In the genomic region with DNA sequence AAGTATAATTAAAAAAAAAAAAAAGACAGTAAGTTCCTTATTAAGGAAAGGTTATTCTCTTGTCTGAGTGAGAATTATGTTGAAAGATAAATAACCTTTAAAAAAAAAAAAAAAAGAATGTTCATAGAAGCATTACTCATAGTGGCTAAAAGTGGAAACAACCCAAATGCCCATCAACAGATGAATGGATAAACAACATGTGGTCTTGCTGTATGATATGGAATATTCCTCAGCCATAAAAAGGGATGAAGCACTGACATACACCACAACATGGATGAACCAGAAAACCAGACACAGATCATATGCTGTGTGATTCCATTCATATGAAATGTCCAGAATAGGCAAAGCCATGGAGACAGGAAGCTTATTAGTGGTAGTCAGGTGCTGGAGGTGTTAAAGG, we compare ENCODE assay signal across 27 cellular contexts. TPM values are rescaled to one million over a fixed set of nuclear protein-coding genes. Genes with fewer than 3 reads are reported as not detected.
"Had no signal": no experiment of that assay in that cellular context is flagged by ENCODE, and none has a peak within 500 bp of the region (broad histone marks: within the 10 kb centered on the region; RNA-seq: fewer than 3 reads in every experiment).

No MANE protein-coding gene starts in this region.

- H3K4me1 ChIP-seq: neural progenitor cell, uterus had no signal

- H3K4me2 ChIP-seq: neural progenitor cell had no signal

- H3K27me3 ChIP-seq: body of pancreas, neural progenitor cell, testis had no signal

- H3K9ac ChIP-seq: neural progenitor cell had no signal

- FAIRE-seq: kidney had no signal

- H3K9me3 ChIP-seq: body of pancreas, spleen, testis, uterus had no signal

- DNase-seq: activated CD4-positive, alpha-beta T cell treated with anti-CD3 and anti-CD28 coated beads, Interleukin-2, amount 10 ng/mL, durations not matched to agents 24 days and 14 days; activated CD8-positive, alpha-beta memory T cell treated with anti-CD3 and anti-CD28 coated beads, Interleukin-2, amount 10 ng/mL, durations not matched to agents 7 days and 5 days; activated CD8-positive, alpha-beta T cell treated with anti-CD3 and anti-CD28 coated beads for 36 hours; activated gamma-delta T cell; activated naive CD4-positive, alpha-beta T cell treated with anti-CD3 and anti-CD28 coated beads, Interleukin-2, amount 50 U/mL, for 16 hours; activated naive CD8-positive, alpha-beta T cell treated with anti-CD3 and anti-CD28 coated beads, Interleukin-2, amount 50 U/mL, for 24 hours; activated T-cell treated with anti-CD3 and anti-CD28 coated beads for 4 hours; anterior cingulate cortex; body of pancreas; caudate nucleus; dermis blood vessel endothelial cell; effector CD8-positive, alpha-beta T cell; erythroblast; kidney; naive thymus-derived CD8-positive, alpha-beta T cell; spleen; stimulated activated CD4-positive, alpha-beta T cell treated with anti-CD3 and anti-CD28 coated beads, Interleukin-4, amount 100 ng/mL, for 1 hour; stimulated activated naive CD4-positive, alpha-beta T cell; testis; trophoblast cell; uterus had no signal

- ATAC-seq: activated CD8-positive, alpha-beta memory T cell treated with anti-CD3 and anti-CD28 coated beads, Interleukin-2, amount 10 ng/mL, durations not matched to agents 7 days and 5 days; activated CD8-positive, alpha-beta T cell treated with anti-CD3 and anti-CD28 coated beads for 36 hours; activated naive CD8-positive, alpha-beta T cell treated with anti-CD3 and anti-CD28 coated beads, Interleukin-2, amount 50 U/mL, for 24 hours; body of pancreas; left lobe of liver; naive thymus-derived CD8-positive, alpha-beta T cell; sciatic nerve had no signal

- H2AFZ ChIP-seq: neural progenitor cell had no signal

- H3K36me3 ChIP-seq: neural progenitor cell, spleen, uterus had no signal

- H3K4me3 ChIP-seq: body of pancreas, lung, neural progenitor cell, spleen, testis, uterus had no signal

- H3K27ac ChIP-seq: body of pancreas, neural progenitor cell, spleen, testis, uterus had no signal

RNA-seq across cellular contexts. Expression of a gene that starts 39.9 kb away (rescaled TPM):
- total RNA-seq: body of pancreas had no signal

RNA-seq across cellular contexts. Expression of a gene that starts 51.1 kb away (rescaled TPM):
- total RNA-seq: activated CD4-positive, alpha-beta T cell treated with anti-CD3 and anti-CD28 coated beads, Interleukin-2, amount 10 ng/mL, durations not matched to agents 24 days and 14 days; activated CD8-positive, alpha-beta memory T cell treated with anti-CD3 and anti-CD28 coated beads, Interleukin-2, amount 10 ng/mL, durations not matched to agents 7 days and 5 days; activated CD8-positive, alpha-beta T cell treated with anti-CD3 and anti-CD28 coated beads for 36 hours; activated T-helper 1 cell treated with anti-CD3 and anti-CD28 coated beads, Interleukin-12 subunit alpha, Interleukin-12 subunit beta, Interleukin-2, Interleukin-4 antibody, amounts not matched to agents 30 ng/mL and 10 ng/mL and 1 ng/mL, durations not matched to agents 14 hours and 24 hours and 36 hours; body of pancreas; dermis blood vessel endothelial cell; naive thymus-derived CD8-positive, alpha-beta T cell; T-helper 2 cell treated with Interferon-gamma antibody and Interleukin-4, amounts not matched to agents 100 ng/mL and 5 ng/mL, for 36 hours had no signal
- polyA plus RNA-seq: naive thymus-derived CD8-positive, alpha-beta T cell had no signal
